In genomic region chr2:70062270-70062669, GRCh38 we compare ENCODE assay signal across 1 cellular context.
TF ChIP-seq lines count a peak whose summit lies in the region.

No MANE protein-coding gene starts in this region.

TF ChIP-seq in K562, 482 proteins besides CTCF, POLR2A, EP300 and RAD21:
- no peak for TF ChIP-seq ZNF445 (CRISPR knock-in tag; IDR thresholded peaks at IDR 0.05; ENCODE audit: low read depth)
- TF ChIP-seq ZNF512 (tag; IDR thresholded peaks at IDR 0.05) = no peak
- TF ChIP-seq DEAF1 (CRISPR knock-in tag; IDR thresholded peaks at IDR 0.05) = peak; percentile 42; the same call in 1 of the 2 replicates
- no peak for TF ChIP-seq ZNF699 (CRISPR knock-in tag; IDR thresholded peaks at IDR 0.05; ENCODE audit: insufficient replicate concordance)
TF ChIP-seq in K562: peak in this region for 1.
